ENCODE assay signal across 18 cellular contexts in the genomic region with DNA sequence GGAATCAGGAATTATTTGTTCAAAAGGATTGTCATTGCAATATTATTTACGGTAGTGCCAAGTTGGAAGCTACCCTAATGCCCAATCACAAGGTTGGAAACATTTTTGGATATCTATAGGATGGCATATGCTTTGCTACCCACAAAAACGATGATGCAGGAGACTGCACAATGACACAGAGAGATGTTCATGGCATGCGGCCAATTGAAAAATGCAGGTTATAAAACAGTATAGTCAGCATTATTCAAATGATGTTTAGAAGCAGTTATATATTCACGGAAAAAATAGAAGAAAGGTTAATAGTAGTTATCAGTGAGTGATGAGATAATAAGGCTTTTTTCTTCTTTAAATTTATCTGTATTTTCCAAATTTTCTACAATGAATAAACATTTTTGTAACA. TPM values are rescaled to one million over a fixed set of nuclear protein-coding genes. Genes with fewer than 3 reads are reported as not detected.
DNase-seq lines count a peak whose midpoint lies in the region; ATAC-seq, FAIRE-seq and TF ChIP-seq lines count a peak whose summit lies in the region.
"Had no signal": no experiment of that assay in that cellular context is flagged by ENCODE, and none has a peak within 500 bp of the region (broad histone marks: within the 10 kb centered on the region; RNA-seq: fewer than 3 reads in every experiment).

No MANE protein-coding gene starts in this region.

- H3K9me3 ChIP-seq in IMR-90 (ENCODE audit: control insufficient read depth, insufficient read depth, low read length) (no peaks in the 10 kb centered on the region), SK-N-MC (ENCODE audit: low read depth, low read length) (no peaks in the 10 kb centered on the region), osteoblast (ENCODE audit: low read depth, low read length) (no peaks in the 10 kb centered on the region), small intestine (ENCODE audit: control insufficient read depth, low read depth) (no peaks in the 10 kb centered on the region)
- H3K9me3 ChIP-seq: BE2C had no signal

- H3K36me3 Mint-ChIP-seq in natural killer cell treated with Interleukin-12 subunit alpha and Interleukin-12 subunit beta and Interleukin-15 and Interleukin-18, amount 100 ng/mL, for 72 hours = no peaks in the 10 kb centered on the region
- no peaks in the 10 kb centered on the region for H3K36me3 Mint-ChIP-seq in natural killer cell
- no peaks in the 10 kb centered on the region for H3K36me3 Mint-ChIP-seq in type B pancreatic cell

- no peak overlapping the region for H4K8ac ChIP-seq in IMR-90 (ENCODE audit: low read depth in 2 of 2, low read length in 2 of 2)

- no peak for FAIRE-seq in small intestine (lab: Jason Lieb, UNC)

- peaks cover 37% of the 10 kb centered on the region in 2 donors for H3K4me1 Mint-ChIP-seq in natural killer cell treated with Interleukin-12 subunit alpha and Interleukin-12 subunit beta and Interleukin-15 and Interleukin-18, amount 100 ng/mL, for 72 hours (ENCODE audit: low read depth in 2 of 2)
- H3K4me1 Mint-ChIP-seq in natural killer cell = peaks cover 29 to 33% of the 10 kb centered on the region in 2 donors
- no peaks in the 10 kb centered on the region for H3K4me1 Mint-ChIP-seq in type B pancreatic cell (ENCODE audit: unreplicated experiment)

- no peaks in the 10 kb centered on the region for H3K79me1 ChIP-seq in IMR-90 (ENCODE audit: low read depth in 1 of 2, low read length in 2 of 2)

- no peak overlapping the region for H3K23ac ChIP-seq in IMR-90 (ENCODE audit: low read depth, low read length)

- H3K4me1 ChIP-seq in IMR-90 (ENCODE audit: control insufficient read depth, insufficient read depth, low read length) (no peaks in the 10 kb centered on the region), osteoblast (ENCODE audit: insufficient read depth, low read length) (no peaks in the 10 kb centered on the region), small intestine (ENCODE audit: control insufficient read depth in 2 of 2, insufficient read depth in 1 of 2, low read depth in 1 of 2, low read length in 1 of 2) (no peaks in the 10 kb centered on the region)
- H3K4me1 ChIP-seq: BE2C had no signal

- no peak overlapping the region for H2BK5ac ChIP-seq in IMR-90 (ENCODE audit: low read depth, low read length, poor library complexity, severe bottlenecking)

- no peak for DNase-seq in natural killer cell treated with Interleukin-12 subunit alpha and Interleukin-12 subunit beta and Interleukin-15 and Interleukin-18, amount 100 ng/mL, for 72 hours (ENCODE audit: low spot score)
- DNase-seq in natural killer cell (no peak), IMR-90 (no peak), SK-N-MC (ENCODE audit: low read depth, low spot score) (peak; percentile 32), osteoblast (ENCODE audit: insufficient read length, low spot score, missing footprints) (no peak), type B pancreatic cell (ENCODE audit: extremely low spot score, unreplicated experiment) (no peak), small intestine (no peak)
- DNase-seq: BE2C, H7, Karpas-422, NCI-H1105, NCI-H187, NCI-H2171, NCI-H446 had no signal

- H3K14ac ChIP-seq in IMR-90 (replicated peaks; ENCODE audit: low read depth, low read length) = no peak overlapping the region

- H3K4ac ChIP-seq in IMR-90 (ENCODE audit: low read depth, low read length) = no peak overlapping the region

- H3K36me3 ChIP-seq in IMR-90 (ENCODE audit: control insufficient read depth, insufficient read depth, low read length) = no peaks in the 10 kb centered on the region
- H3K36me3 ChIP-seq in SK-N-MC (ENCODE audit: insufficient read depth, low read length) = no peaks in the 10 kb centered on the region
- H3K36me3 ChIP-seq in osteoblast (ENCODE audit: insufficient read depth, low read length) = no peaks in the 10 kb centered on the region
- no peaks in the 10 kb centered on the region for H3K36me3 ChIP-seq in small intestine (ENCODE audit: control insufficient read depth in 2 of 2, insufficient read depth in 2 of 2, low read length in 2 of 2)
- H3K36me3 ChIP-seq: BE2C had no signal

- H2BK20ac ChIP-seq in IMR-90 (ENCODE audit: low read depth, low read length) = no peak overlapping the region

- H3K56ac ChIP-seq in IMR-90 (ENCODE audit: extremely low read depth, insufficient read depth, low read length) = no peak overlapping the region

- WGBS in IMR-90 (ENCODE audit: extremely low coverage in 2 of 2, insufficient read length in 1 of 2), 2 experiments = no CpG with 5 or more reads among the region's 4 CpGs
- 22 to 30% (median 23%) methylated on average over 4 of the region's 4 CpGs for WGBS in small intestine, 3 donors

- H3K27ac ChIP-seq in IMR-90 (ENCODE audit: insufficient read depth, low read length) (no peak overlapping the region), SK-N-MC (no peak overlapping the region), osteoblast (ENCODE audit: low read depth, low read length) (no peak overlapping the region), small intestine (ENCODE audit: low read depth in 1 of 2, low read length in 1 of 2) (no peak overlapping the region)

- H2AK5ac ChIP-seq in IMR-90 (ENCODE audit: low read depth, low read length) = no peak overlapping the region

- H2AK9ac ChIP-seq in IMR-90 (replicated peaks; ENCODE audit: low read depth, low read length, poor library complexity) = no peak overlapping the region

- H3K79me2 ChIP-seq in osteoblast (ENCODE audit: insufficient read depth, low read length) = no peaks in the 10 kb centered on the region

- H3K9me3 Mint-ChIP-seq in natural killer cell treated with Interleukin-12 subunit alpha and Interleukin-12 subunit beta and Interleukin-15 and Interleukin-18, amount 100 ng/mL, for 72 hours = no peaks in the 10 kb centered on the region
- H3K9me3 Mint-ChIP-seq in natural killer cell = no peaks in the 10 kb centered on the region
- no peaks in the 10 kb centered on the region for H3K9me3 Mint-ChIP-seq in type B pancreatic cell
- H3K9me3 Mint-ChIP-seq: CD4-positive, alpha-beta T cell had no signal

- H3K4me3 Mint-ChIP-seq in natural killer cell treated with Interleukin-12 subunit alpha and Interleukin-12 subunit beta and Interleukin-15 and Interleukin-18, amount 100 ng/mL, for 72 hours = peak overlapping the region; percentile 20
- H3K4me3 Mint-ChIP-seq in natural killer cell (no peak overlapping the region), type B pancreatic cell (no peak overlapping the region)
- H3K4me3 Mint-ChIP-seq: CD4-positive, alpha-beta T cell had no signal

- H3K4me2 ChIP-seq in IMR-90 (ENCODE audit: low read depth, low read length) (no peak overlapping the region), osteoblast (ENCODE audit: insufficient read depth, low read length) (no peak overlapping the region)

- H3K9ac ChIP-seq in IMR-90 (ENCODE audit: low read depth, low read length) = no peak overlapping the region
- no peak overlapping the region for H3K9ac ChIP-seq in SK-N-MC (ENCODE audit: insufficient read length)

- H2AFZ ChIP-seq in IMR-90 (replicated peaks; ENCODE audit: low read length, poor library complexity) (no peak overlapping the region), osteoblast (ENCODE audit: low read length) (no peak overlapping the region)

- no peak for TF ChIP-seq POLR2A in IMR-90 (IDR thresholded peaks at IDR 0.05; ENCODE audit: low read depth, low read length)

- peak overlapping the region in 1 of 2 donors; percentile 73 for H3K27ac Mint-ChIP-seq in natural killer cell treated with Interleukin-12 subunit alpha and Interleukin-12 subunit beta and Interleukin-15 and Interleukin-18, amount 100 ng/mL, for 72 hours
- H3K27ac Mint-ChIP-seq in natural killer cell (peak overlapping the region in 1 of 2 donors; percentile 82), type B pancreatic cell (no peak overlapping the region)
- H3K27ac Mint-ChIP-seq: CD4-positive, alpha-beta T cell had no signal

- H4K5ac ChIP-seq in IMR-90 (ENCODE audit: low read depth, low read length) = no peak overlapping the region

- CTCF ChIA-PET in IMR-90 (lab: Yijun Ruan, JAX) = no interaction called here

- H4K91ac ChIP-seq in IMR-90 (ENCODE audit: insufficient read depth, low read depth, low read length) = no peak overlapping the region

- POLR2A ChIA-PET in IMR-90 (lab: Charles Lee; ENCODE audit: unreplicated experiment) = no interaction called here

- H3K4me3 ChIP-seq in IMR-90 (ENCODE audit: insufficient read depth, low read depth, low read length) = no peak overlapping the region
- H3K4me3 ChIP-seq in SK-N-MC = no peak overlapping the region
- H3K4me3 ChIP-seq in osteoblast (ENCODE audit: insufficient read depth, low read length) = no peak overlapping the region
- H3K4me3 ChIP-seq in small intestine (ENCODE audit: low read depth in 1 of 2, low read length in 2 of 2) = no peak overlapping the region

- 0 out of 2 replicates have a peak, but pooled peaks cover under 1% of the 10 kb centered on the region for H3K9me1 ChIP-seq in IMR-90 (ENCODE audit: insufficient read depth, low read length)

- H3K27me3 Mint-ChIP-seq in natural killer cell treated with Interleukin-12 subunit alpha and Interleukin-12 subunit beta and Interleukin-15 and Interleukin-18, amount 100 ng/mL, for 72 hours = peaks cover 9 to 24% of the 10 kb centered on the region in 2 donors
- peaks cover 15 to 22% of the 10 kb centered on the region in 2 donors for H3K27me3 Mint-ChIP-seq in natural killer cell (ENCODE audit: low read depth in 2 of 2)
- H3K27me3 Mint-ChIP-seq in type B pancreatic cell = peaks cover 82% of the 10 kb centered on the region

- intact Hi-C loops in natural killer cell (cut with micrococcal nuclease) (no loop called here), IMR-90 (cut with micrococcal nuclease) (no loop called here)

- peaks cover 1% of the 10 kb centered on the region; the same call in 1 of the 2 replicates for H4K20me1 ChIP-seq in IMR-90 (ENCODE audit: insufficient read depth, low read length)
- H4K20me1 ChIP-seq in osteoblast (ENCODE audit: insufficient read depth, low read length) = no peaks in the 10 kb centered on the region

- TF ChIP-seq CTCF in natural killer cell (IDR thresholded peaks at IDR 0.05) (no peak), IMR-90 (conservative IDR thresholded peaks at IDR 0.05; ENCODE audit: low read depth, low read length) (no peak), osteoblast (IDR thresholded peaks at IDR 0.05; ENCODE audit: extremely low read depth, low read depth, low read length) (no peak), type B pancreatic cell (conservative IDR thresholded peaks at IDR 0.05) (no peak)

- no TSS peak for BruUV-seq in IMR-90 (replicated peaks; lab: Mats Ljungman, UMichigan)

- H2BK15ac ChIP-seq in IMR-90 (ENCODE audit: low read depth, low read length) = no peak overlapping the region

- in situ Hi-C loops in IMR-90 (cut with MboI; ENCODE audit: low sequenced_read_pairs) = no loop called here

- ATAC-seq in natural killer cell treated with Interleukin-12 subunit alpha and Interleukin-12 subunit beta and Interleukin-15 and Interleukin-18, amount 100 ng/mL, for 72 hours = no peak
- ATAC-seq in natural killer cell (no peak), IMR-90 (ENCODE audit: low read depth) (no peak)
- ATAC-seq: Panc1, Right ventricle myocardium inferior had no signal

- dilution Hi-C loops in IMR-90 (cut with HindIII; ENCODE audit: low sequenced_read_pairs, unreplicated experiment) = no loop called here

- H3K18ac ChIP-seq in IMR-90 (ENCODE audit: low read depth, low read length) = no peak overlapping the region

- no peak for TF ChIP-seq RAD21 in IMR-90 (IDR thresholded peaks at IDR 0.05; ENCODE audit: low read length)

- H2BK120ac ChIP-seq in IMR-90 (ENCODE audit: low read depth, low read length) = no peak overlapping the region

- H3K27me3 ChIP-seq in IMR-90 (ENCODE audit: control insufficient read depth, insufficient read depth, low read length) (peaks cover 33% of the 10 kb centered on the region), osteoblast (ENCODE audit: insufficient read depth, low read length) (peaks cover 31% of the 10 kb centered on the region), small intestine (ENCODE audit: control insufficient read depth in 2 of 2, insufficient read depth in 2 of 2, low read length in 2 of 2) (peaks cover 0 to 1% of the 10 kb centered on the region in 2 donors)
- H3K27me3 ChIP-seq: BE2C had no signal

RNA-seq across cellular contexts. Expression of a gene that starts 5.9 kb away (rescaled TPM):
- 1 to 10 TPM in 1 of 2 donors, under 1 TPM in 1; 0.67 to 1.5 TPM for total RNA-seq in natural killer cell treated with Interleukin-12 subunit alpha and Interleukin-12 subunit beta and Interleukin-15 and Interleukin-18, amount 100 ng/mL, for 72 hours
- 1 to 10 TPM; 2.1 to 2.2 (median 2.2) TPM for total RNA-seq in natural killer cell
- total RNA-seq in IMR-90 (2012; rRNA removed) = not detected in 2 replicates
- polyA plus RNA-seq in IMR-90 (2012; rRNA removed) = not detected in 2 replicates
- not detected in 2 replicates for polyA plus RNA-seq in IMR-90 (2012; cell fraction: cytosol; rRNA removed)
- not detected in 2 replicates for polyA plus RNA-seq in IMR-90 (2012; cell fraction: nucleus; rRNA removed; ENCODE audit: low replicate concordance)
- total RNA-seq in osteoblast = not detected in 2 replicates
- total RNA-seq in type B pancreatic cell (ENCODE audit: low replicate concordance) = 0.97 and 2.8 TPM in 2 replicates
- 1 to 10 TPM in 2 of 3 donors, under 1 TPM in 1; 0.89 to 4.9 (median 3.5) TPM for polyA plus RNA-seq in small intestine
- polyA plus RNA-seq: AG04450 had no signal

RNA-seq across cellular contexts. Expression of a gene that starts 43.1 kb away (rescaled TPM):
- total RNA-seq in natural killer cell treated with Interleukin-12 subunit alpha and Interleukin-12 subunit beta and Interleukin-15 and Interleukin-18, amount 100 ng/mL, for 72 hours = under 1 TPM in 1 of 2 donors, not detected in 1; 0.36 TPM
- not detected for total RNA-seq in natural killer cell
- total RNA-seq in IMR-90 (2012; rRNA removed) = not detected in 2 replicates
- not detected in 2 replicates for polyA plus RNA-seq in IMR-90 (2012; rRNA removed)
- polyA plus RNA-seq in IMR-90 (2012; cell fraction: cytosol; rRNA removed) = not detected in 2 replicates
- not detected in 2 replicates for polyA plus RNA-seq in IMR-90 (2012; cell fraction: nucleus; rRNA removed; ENCODE audit: low replicate concordance)
- not detected in 2 replicates for total RNA-seq in osteoblast
- not detected in 2 replicates for total RNA-seq in type B pancreatic cell (ENCODE audit: low replicate concordance)
- not detected for polyA plus RNA-seq in small intestine
- total RNA-seq: CD4-positive, alpha-beta T cell; H7; Right ventricle myocardium inferior had no signal
- polyA plus RNA-seq: AG04450 had no signal

RNA-seq across cellular contexts. Expression of a gene that starts 56.3 kb away (rescaled TPM):
- 100 to 1,000 TPM in 1 of 2 donors, 10 to 100 TPM in 1; 41.4 to 125 TPM for total RNA-seq in natural killer cell treated with Interleukin-12 subunit alpha and Interleukin-12 subunit beta and Interleukin-15 and Interleukin-18, amount 100 ng/mL, for 72 hours
- total RNA-seq in natural killer cell = 1 to 10 TPM in 1 of 3 donors, under 1 TPM in 2; 0.65 to 1.2 (median 0.82) TPM
- total RNA-seq in IMR-90 (2012; rRNA removed) = not detected in 2 replicates
- 0.26 and 0.31 TPM in 2 replicates for polyA plus RNA-seq in IMR-90 (2012; rRNA removed)
- polyA plus RNA-seq in IMR-90 (2012; cell fraction: cytosol; rRNA removed) = 0.31 and 1.2 TPM in 2 replicates
- 0.70 and 0.79 TPM in 2 replicates for polyA plus RNA-seq in IMR-90 (2012; cell fraction: nucleus; rRNA removed; ENCODE audit: low replicate concordance)
- not detected in 2 replicates for total RNA-seq in osteoblast
- not detected in 2 replicates for total RNA-seq in type B pancreatic cell (ENCODE audit: low replicate concordance)
- polyA plus RNA-seq in small intestine = under 1 TPM in 1 of 3 donors, not detected in 2; 0.25 TPM
- total RNA-seq: CD4-positive, alpha-beta T cell; H7; Right ventricle myocardium inferior had no signal
- polyA plus RNA-seq: AG04450 had no signal

Comparison
In these comparisons a context has a peak if more than half of its experiments do, and no peak if none do; other contexts are left out.
1. RNA of a gene that starts 56.3 kb away (total RNA-seq): 41.4 to 125 TPM in natural killer cell treated with Interleukin-12 subunit alpha and Interleukin-12 subunit beta and Interleukin-15 and Interleukin-18, amount 100 ng/mL, for 72 hours; 0.65 to 1.2 TPM in natural killer cell, not detected in IMR-90, not detected in osteoblast and not detected in type B pancreatic cell; every median in the first group is over 10 times any median in the second.